ENCODE assay signal across 7 cellular contexts in the genomic region with DNA sequence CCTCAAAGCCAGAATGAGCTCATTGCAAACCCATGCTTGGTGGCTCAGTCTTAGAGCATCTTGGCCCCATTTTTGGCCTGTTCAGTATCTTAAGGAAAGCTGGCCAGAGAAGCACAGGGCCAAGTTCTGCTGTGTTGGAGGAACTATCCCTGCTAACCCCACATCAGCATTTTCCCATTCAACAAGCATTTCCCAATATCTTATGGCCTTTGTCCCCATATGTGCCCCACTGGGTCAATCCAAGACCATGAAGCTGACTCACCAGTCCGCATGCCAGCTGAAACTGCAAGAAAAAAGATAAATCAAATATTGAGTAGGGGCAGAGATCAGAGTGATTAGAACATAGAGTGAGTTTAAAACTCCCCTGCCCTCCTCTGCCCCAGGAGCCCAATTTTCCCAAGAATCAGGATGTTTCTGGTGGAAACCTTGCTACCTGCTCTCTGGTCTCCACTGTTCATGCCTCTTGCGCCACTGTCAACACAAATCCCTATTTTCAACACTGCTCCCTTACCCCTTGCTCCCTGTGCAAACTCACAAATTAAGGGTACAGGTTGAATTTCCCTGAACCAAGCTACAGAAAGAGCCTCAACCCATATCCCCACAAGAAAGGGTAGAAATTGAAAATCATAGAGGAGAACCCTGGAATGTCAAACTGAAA. TPM values are rescaled to one million over a fixed set of nuclear protein-coding genes. Genes with fewer than 3 reads are reported as not detected.
"Had no signal": no experiment of that assay in that cellular context is flagged by ENCODE, and none has a peak within 500 bp of the region (broad histone marks: within the 10 kb centered on the region; RNA-seq: fewer than 3 reads in every experiment).

No MANE protein-coding gene starts in this region.

RNA-seq across cellular contexts. Expression of a gene that starts 0.7 kb away (rescaled TPM):
- total RNA-seq: activated CD4-positive, alpha-beta T cell treated with anti-CD3 and anti-CD28 coated beads for 36 hours; activated CD8-positive, alpha-beta memory T cell treated with anti-CD3 and anti-CD28 coated beads for 36 hours; activated T-helper 17 cell treated with anti-CD3 and anti-CD28 coated beads, Interleukin-2, amount 50 U/mL, for 72 hours; IMR-90; SJSA1; T-helper 1 cell treated with Interleukin-12 subunit alpha and Interleukin-12 subunit beta and Interleukin-4 antibody, amounts not matched to agents 30 ng/mL and 1 ng/mL, for 36 hours had no signal
- polyA plus RNA-seq: IMR-90 had no signal

RNA-seq across cellular contexts. Expression of a gene that starts 43.6 kb away (rescaled TPM):
- total RNA-seq: activated CD4-positive, alpha-beta T cell treated with anti-CD3 and anti-CD28 coated beads for 36 hours; activated CD8-positive, alpha-beta memory T cell treated with anti-CD3 and anti-CD28 coated beads for 36 hours; activated naive CD4-positive, alpha-beta T cell treated with anti-CD3 and anti-CD28 coated beads for 36 hours; activated T-helper 17 cell treated with anti-CD3 and anti-CD28 coated beads, Interleukin-2, amount 50 U/mL, for 72 hours; T-helper 1 cell treated with Interleukin-12 subunit alpha and Interleukin-12 subunit beta and Interleukin-4 antibody, amounts not matched to agents 30 ng/mL and 1 ng/mL, for 36 hours had no signal
